21 cellular contexts compared by ENCODE assay signal in genomic region chr14:39315859-39316444, GRCh38.
DNase-seq lines count a peak whose midpoint lies in the region; ATAC-seq, FAIRE-seq and TF ChIP-seq lines count a peak whose summit lies in the region.
"Had no signal": no experiment of that assay in that cellular context is flagged by ENCODE, and none has a peak within 500 bp of the region (broad histone marks: within the 10 kb centered on the region; RNA-seq: fewer than 3 reads in every experiment).

No MANE protein-coding gene starts in this region.

- no peak overlapping the region for H3K4me2 ChIP-seq in HepG2 (ENCODE audit: low read depth, low read length)
- H3K4me2 ChIP-seq: SK-N-SH had no signal

- H3K27ac ChIP-seq in HepG2 (ENCODE audit: extremely low read length, insufficient read depth, low read length) (no peak overlapping the region), left lung (no peak overlapping the region)

- H3K27me3 Mint-ChIP-seq in natural killer cell (ENCODE audit: low read depth in 2 of 2), result no peaks in the 10 kb centered on the region
- no peaks in the 10 kb centered on the region for H3K27me3 Mint-ChIP-seq in natural killer cell treated with Interleukin-12 subunit alpha and Interleukin-12 subunit beta and Interleukin-15 and Interleukin-18, amount 100 ng/mL, for 72 hours
- H3K27me3 Mint-ChIP-seq: T-cell had no signal

- H3K4me3 Mint-ChIP-seq in natural killer cell, result no peak overlapping the region
- no peak overlapping the region for H3K4me3 Mint-ChIP-seq in natural killer cell treated with Interleukin-12 subunit alpha and Interleukin-12 subunit beta and Interleukin-15 and Interleukin-18, amount 100 ng/mL, for 72 hours
- H3K4me3 Mint-ChIP-seq: CD14-positive monocyte, T-cell had no signal

- H3K9me3 ChIP-seq in HepG2 (ENCODE audit: low read length), result no peaks in the 10 kb centered on the region
- H3K9me3 ChIP-seq in left lung, result no peaks in the 10 kb centered on the region
- H3K9me3 ChIP-seq: Caco-2, SK-N-SH had no signal

- no peak for TF ChIP-seq POLR2A in HepG2 (IDR thresholded peaks at IDR 0.05; ENCODE audit: insufficient read depth in 1 of 2, low read depth in 2 of 2, low read length in 2 of 2)

- ATAC-seq in natural killer cell (no peak), HepG2 (peak; percentile 45), left lung (no peak)
- no peak for ATAC-seq in natural killer cell treated with Interleukin-12 subunit alpha and Interleukin-12 subunit beta and Interleukin-15 and Interleukin-18, amount 100 ng/mL, for 72 hours
- ATAC-seq: T-cell had no signal

- H3K79me2 ChIP-seq in HepG2 (ENCODE audit: insufficient read depth, low read length), result no peaks in the 10 kb centered on the region

- no peak for FAIRE-seq in HepG2 (lab: Jason Lieb, UNC)
- FAIRE-seq: H1 had no signal

- no peak overlapping the region for H3K9ac ChIP-seq in HepG2 (ENCODE audit: insufficient read depth, low read depth, low read length)
- H3K9ac ChIP-seq: SK-N-SH had no signal

- POLR2A ChIA-PET in HepG2 (lab: Yijun Ruan, JAX), result no interaction called here

- no peak for DNase-seq in natural killer cell
- DNase-seq in natural killer cell treated with Interleukin-12 subunit alpha and Interleukin-12 subunit beta and Interleukin-15 and Interleukin-18, amount 100 ng/mL, for 72 hours (ENCODE audit: low spot score), result no peak
- peak; percentile 5 for DNase-seq in NCI-H524 treated with DMSO at 0.1 percent for 48 hours (lab: John Stamatoyannopoulos, UW)
- no peak for DNase-seq in HepG2 (ENCODE audit: low spot score)
- DNase-seq in HCEC 1CT, result no peak
- no peak for DNase-seq in GM20000 (ENCODE audit: low spot score)
- DNase-seq in left lung, result no peak
- DNase-seq in posterior cingulate gyrus, result no peak
- DNase-seq: ACHN, AML-193, Caco-2, EL, Karpas-422, MM.1S, NCI-H187 treated with DMSO at 0.1 percent for 48 hours, NCI-H446, SHP77, SK-N-SH, T-cell had no signal

- intact Hi-C loops in natural killer cell (cut with micrococcal nuclease), result no loop called here
- intact Hi-C loops in HepG2 (cut with micrococcal nuclease; ENCODE audit: unreplicated experiment), result no loop called here
- intact Hi-C loops in left lung (cut with DNase I), result no loop called here
- intact Hi-C loops in posterior cingulate gyrus (cut with DNase I), result no loop called here

- H3K4me3 ChIP-seq in HepG2 (replicated peaks in 1 of 3; ENCODE audit: insufficient read depth in 1 of 3, low read depth in 2 of 3, low read length in 3 of 3), result no peak overlapping the region
- no peak overlapping the region for H3K4me3 ChIP-seq in left lung

- H3K27ac Mint-ChIP-seq in natural killer cell, result peak overlapping the region; percentile 3 to 25
- H3K27ac Mint-ChIP-seq in natural killer cell treated with Interleukin-12 subunit alpha and Interleukin-12 subunit beta and Interleukin-15 and Interleukin-18, amount 100 ng/mL, for 72 hours, result peak overlapping the region in 1 of 2 donors; percentile 0
- H3K27ac Mint-ChIP-seq: T-cell had no signal

- H4K20me1 ChIP-seq in HepG2 (ENCODE audit: insufficient read depth, low read length), result no peaks in the 10 kb centered on the region

- H3K36me3 ChIP-seq in HepG2 (replicated peaks in 1 of 2; ENCODE audit: control insufficient read depth in 1 of 2, insufficient read depth in 2 of 2, low read length in 2 of 2) (peaks cover 20 to 60% of the 10 kb centered on the region in 2 experiments), left lung (peaks cover 0 to 71% of the 10 kb centered on the region in 2 donors)

- CTCF ChIA-PET in HepG2 (lab: Yijun Ruan, JAX; ENCODE audit: low intra/inter-chr PET ratio, low total read pairs), result no interaction called here

- TF ChIP-seq CTCF in natural killer cell (IDR thresholded peaks at IDR 0.05) (no peak), HepG2 (CRISPR knock-in tag; IDR thresholded peaks at IDR 0.05) (no peak), GM20000 (IDR thresholded peaks at IDR 0.05; ENCODE audit: extremely low read depth, missing control alignments) (no peak), left lung (IDR thresholded peaks at IDR 0.05) (no peak)

- H2AFZ ChIP-seq in HepG2 (ENCODE audit: low read length), result no peak overlapping the region

- TF ChIP-seq EP300 in HepG2 (IDR thresholded peaks at IDR 0.05; ENCODE audit: low read depth in 2 of 2, low read length in 2 of 2) (no peak), HepG2 (CRISPR knock-in tag; IDR thresholded peaks at IDR 0.05; ENCODE audit: borderline replicate concordance) (no peak)

- H3K4me1 ChIP-seq in HepG2 (ENCODE audit: insufficient read depth, low read length) (peaks cover 14% of the 10 kb centered on the region), left lung (no peaks in the 10 kb centered on the region)
- H3K4me1 ChIP-seq: Caco-2 had no signal

- 95% methylated on average over 1 of the region's 1 CpG for WGBS in HepG2 (ENCODE audit: low lambda C conversion rate)

- H3K27me3 ChIP-seq in HepG2 (ENCODE audit: control insufficient read depth in 1 of 2, insufficient read depth in 2 of 2, low read length in 2 of 2) (no peaks in the 10 kb centered on the region), left lung (no peaks in the 10 kb centered on the region)

- peaks cover 7 to 18% of the 10 kb centered on the region in 2 donors for H3K4me1 Mint-ChIP-seq in natural killer cell
- H3K4me1 Mint-ChIP-seq in natural killer cell treated with Interleukin-12 subunit alpha and Interleukin-12 subunit beta and Interleukin-15 and Interleukin-18, amount 100 ng/mL, for 72 hours (ENCODE audit: low read depth in 2 of 2), result peaks cover 2 to 3% of the 10 kb centered on the region in 2 donors
- H3K4me1 Mint-ChIP-seq: CD14-positive monocyte, T-cell had no signal

- in situ Hi-C loops in HepG2 (cut with HindIII; ENCODE audit: extremely low pct_ligation_motif_present, low pct_unique_long_range_greater_than_20kb), result no loop called here

- BruUV-seq in HepG2 (replicated peaks; lab: Mats Ljungman, UMichigan), result no TSS peak

- no peaks in the 10 kb centered on the region for H3K36me3 Mint-ChIP-seq in natural killer cell
- H3K36me3 Mint-ChIP-seq in natural killer cell treated with Interleukin-12 subunit alpha and Interleukin-12 subunit beta and Interleukin-15 and Interleukin-18, amount 100 ng/mL, for 72 hours, result peaks cover 22% of the 10 kb centered on the region

- no peaks in the 10 kb centered on the region for H3K9me3 Mint-ChIP-seq in natural killer cell
- H3K9me3 Mint-ChIP-seq in natural killer cell treated with Interleukin-12 subunit alpha and Interleukin-12 subunit beta and Interleukin-15 and Interleukin-18, amount 100 ng/mL, for 72 hours, result no peaks in the 10 kb centered on the region
- H3K9me3 Mint-ChIP-seq: CD14-positive monocyte, T-cell had no signal

- TF ChIP-seq RAD21 in HepG2 (CRISPR knock-in tag; IDR thresholded peaks at IDR 0.05), result no peak

TF ChIP-seq in HepG2, 621 proteins besides CTCF, POLR2A, EP300 and RAD21 (continues in another document):
- TF ChIP-seq SOX5 (CRISPR knock-in tag; IDR thresholded peaks at IDR 0.05; ENCODE audit: borderline replicate concordance), result no peak
- TF ChIP-seq ZNF816 (CRISPR knock-in tag; IDR thresholded peaks at IDR 0.05; ENCODE audit: borderline replicate concordance), result no peak
- TF ChIP-seq ZNF589 (CRISPR knock-in tag; conservative IDR thresholded peaks at IDR 0.05), result no peak
- no peak for TF ChIP-seq ZIK1 (CRISPR knock-in tag; IDR thresholded peaks at IDR 0.05; ENCODE audit: borderline replicate concordance, low read depth)
- peak; percentile 70 to 71 for TF ChIP-seq MAFK (conservative IDR thresholded peaks at IDR 0.05 in 1 of 2, IDR thresholded peaks at IDR 0.05 in 1 of 2; ENCODE audit: low read length in 2 of 2)
- peak; percentile 38; the same call in 1 of the 2 replicates for TF ChIP-seq MBD4 (IDR thresholded peaks at IDR 0.05; ENCODE audit: borderline replicate concordance, low read length)
- TF ChIP-seq, protein P1, sequence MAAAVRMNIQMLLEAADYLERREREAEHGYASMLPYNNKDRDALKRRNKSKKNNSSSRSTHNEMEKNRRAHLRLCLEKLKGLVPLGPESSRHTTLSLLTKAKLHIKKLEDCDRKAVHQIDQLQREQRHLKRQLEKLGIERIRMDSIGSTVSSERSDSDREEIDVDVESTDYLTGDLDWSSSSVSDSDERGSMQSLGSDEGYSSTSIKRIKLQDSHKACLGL (CRISPR knock-in tag; IDR thresholded peaks at IDR 0.05), result no peak
- no peak for TF ChIP-seq MYC (CRISPR knock-in tag; IDR thresholded peaks at IDR 0.05; ENCODE audit: borderline replicate concordance)
- no peak for TF ChIP-seq ZNF431 (CRISPR knock-in tag; IDR thresholded peaks at IDR 0.05; ENCODE audit: borderline replicate concordance, low read depth)
- TF ChIP-seq HOMEZ (CRISPR knock-in tag; IDR thresholded peaks at IDR 0.05; ENCODE audit: low read depth), result no peak
